Comparison of ENCODE assay signal across 1 cellular context in the genomic region with DNA sequence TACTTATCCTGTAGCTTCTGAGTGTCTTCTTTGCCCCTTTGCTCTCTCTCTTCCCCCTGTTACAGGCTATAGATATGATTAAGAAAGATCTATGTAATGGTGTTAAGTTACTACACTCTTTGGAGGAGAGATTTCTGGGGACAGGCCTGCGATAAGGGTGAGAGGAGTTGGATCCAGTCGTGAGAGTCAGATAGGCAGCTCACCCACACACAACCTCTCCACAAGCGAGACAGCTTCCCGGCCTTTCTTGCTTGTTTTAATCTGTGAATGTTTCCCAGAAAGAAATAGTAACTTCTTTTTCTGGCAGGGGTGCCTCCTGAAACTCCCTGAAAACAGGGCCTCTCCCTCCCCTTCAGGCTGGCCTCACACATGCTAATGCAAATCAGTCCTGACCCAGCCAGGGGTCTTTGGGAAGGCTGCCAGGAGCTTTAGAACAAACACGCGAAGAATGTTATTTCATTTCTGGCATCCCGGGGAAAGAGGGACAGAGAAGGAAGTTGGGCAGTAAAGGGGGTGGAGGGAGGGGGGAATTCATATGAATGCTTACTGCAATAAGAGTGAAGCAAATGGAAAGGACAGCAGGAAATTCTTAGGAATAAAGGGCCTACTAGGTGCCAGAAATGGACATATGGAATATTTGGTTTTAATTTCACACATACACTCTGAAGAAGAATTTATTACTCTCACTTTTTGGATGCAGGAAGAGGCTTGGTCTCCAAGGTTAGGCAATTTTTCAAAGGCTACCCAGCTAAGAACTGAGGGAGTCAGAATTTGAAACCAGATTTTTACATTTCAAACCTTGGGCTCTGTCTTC.
TF ChIP-seq lines count a peak whose summit lies in the region.

No MANE protein-coding gene starts in this region.

TF ChIP-seq in K562, 482 proteins besides CTCF, POLR2A, EP300 and RAD21 (continued from another document and continues in another):
- TF ChIP-seq, protein P1, sequence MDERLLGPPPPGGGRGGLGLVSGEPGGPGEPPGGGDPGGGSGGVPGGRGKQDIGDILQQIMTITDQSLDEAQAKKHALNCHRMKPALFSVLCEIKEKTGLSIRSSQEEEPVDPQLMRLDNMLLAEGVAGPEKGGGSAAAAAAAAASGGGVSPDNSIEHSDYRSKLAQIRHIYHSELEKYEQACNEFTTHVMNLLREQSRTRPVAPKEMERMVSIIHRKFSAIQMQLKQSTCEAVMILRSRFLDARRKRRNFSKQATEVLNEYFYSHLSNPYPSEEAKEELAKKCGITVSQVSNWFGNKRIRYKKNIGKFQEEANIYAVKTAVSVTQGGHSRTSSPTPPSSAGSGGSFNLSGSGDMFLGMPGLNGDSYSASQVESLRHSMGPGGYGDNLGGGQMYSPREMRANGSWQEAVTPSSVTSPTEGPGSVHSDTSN (CRISPR knock-in tag; IDR thresholded peaks at IDR 0.05; ENCODE audit: low read depth), result no peak
- TF ChIP-seq, protein P1 (tag; conservative IDR thresholded peaks at IDR 0.05; ENCODE audit: low read depth), result no peak
- TF ChIP-seq JUND (IDR thresholded peaks at IDR 0.05; ENCODE audit: borderline replicate concordance, low read depth, low read length), result peak; percentile 62; the same call in 1 of the 2 replicates
- peak; percentile 83; the same call in 1 of the 3 replicates for TF ChIP-seq JUND (tag; IDR thresholded peaks at IDR 0.05; ENCODE audit: borderline replicate concordance, low read depth, low read length)
- TF ChIP-seq, protein P2, sequence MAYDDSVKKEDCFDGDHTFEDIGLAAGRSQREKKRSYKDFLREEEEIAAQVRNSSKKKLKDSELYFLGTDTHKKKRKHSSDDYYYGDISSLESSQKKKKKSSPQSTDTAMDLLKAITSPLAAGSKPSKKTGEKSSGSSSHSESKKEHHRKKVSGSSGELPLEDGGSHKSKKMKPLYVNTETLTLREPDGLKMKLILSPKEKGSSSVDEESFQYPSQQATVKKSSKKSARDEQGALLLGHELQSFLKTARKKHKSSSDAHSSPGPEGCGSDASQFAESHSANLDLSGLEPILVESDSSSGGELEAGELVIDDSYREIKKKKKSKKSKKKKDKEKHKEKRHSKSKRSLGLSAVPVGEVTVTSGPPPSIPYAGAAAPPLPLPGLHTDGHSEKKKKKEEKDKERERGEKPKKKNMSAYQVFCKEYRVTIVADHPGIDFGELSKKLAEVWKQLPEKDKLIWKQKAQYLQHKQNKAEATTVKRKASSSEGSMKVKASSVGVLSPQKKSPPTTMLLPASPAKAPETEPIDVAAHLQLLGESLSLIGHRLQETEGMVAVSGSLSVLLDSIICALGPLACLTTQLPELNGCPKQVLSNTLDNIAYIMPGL (CRISPR knock-in tag; IDR thresholded peaks at IDR 0.05), result no peak
- TF ChIP-seq HCFC1 (IDR thresholded peaks at IDR 0.05; ENCODE audit: low read depth, low read length), result no peak
- no peak for TF ChIP-seq NR1H2 (CRISPR knock-in tag; IDR thresholded peaks at IDR 0.05)
- TF ChIP-seq, protein P3, sequence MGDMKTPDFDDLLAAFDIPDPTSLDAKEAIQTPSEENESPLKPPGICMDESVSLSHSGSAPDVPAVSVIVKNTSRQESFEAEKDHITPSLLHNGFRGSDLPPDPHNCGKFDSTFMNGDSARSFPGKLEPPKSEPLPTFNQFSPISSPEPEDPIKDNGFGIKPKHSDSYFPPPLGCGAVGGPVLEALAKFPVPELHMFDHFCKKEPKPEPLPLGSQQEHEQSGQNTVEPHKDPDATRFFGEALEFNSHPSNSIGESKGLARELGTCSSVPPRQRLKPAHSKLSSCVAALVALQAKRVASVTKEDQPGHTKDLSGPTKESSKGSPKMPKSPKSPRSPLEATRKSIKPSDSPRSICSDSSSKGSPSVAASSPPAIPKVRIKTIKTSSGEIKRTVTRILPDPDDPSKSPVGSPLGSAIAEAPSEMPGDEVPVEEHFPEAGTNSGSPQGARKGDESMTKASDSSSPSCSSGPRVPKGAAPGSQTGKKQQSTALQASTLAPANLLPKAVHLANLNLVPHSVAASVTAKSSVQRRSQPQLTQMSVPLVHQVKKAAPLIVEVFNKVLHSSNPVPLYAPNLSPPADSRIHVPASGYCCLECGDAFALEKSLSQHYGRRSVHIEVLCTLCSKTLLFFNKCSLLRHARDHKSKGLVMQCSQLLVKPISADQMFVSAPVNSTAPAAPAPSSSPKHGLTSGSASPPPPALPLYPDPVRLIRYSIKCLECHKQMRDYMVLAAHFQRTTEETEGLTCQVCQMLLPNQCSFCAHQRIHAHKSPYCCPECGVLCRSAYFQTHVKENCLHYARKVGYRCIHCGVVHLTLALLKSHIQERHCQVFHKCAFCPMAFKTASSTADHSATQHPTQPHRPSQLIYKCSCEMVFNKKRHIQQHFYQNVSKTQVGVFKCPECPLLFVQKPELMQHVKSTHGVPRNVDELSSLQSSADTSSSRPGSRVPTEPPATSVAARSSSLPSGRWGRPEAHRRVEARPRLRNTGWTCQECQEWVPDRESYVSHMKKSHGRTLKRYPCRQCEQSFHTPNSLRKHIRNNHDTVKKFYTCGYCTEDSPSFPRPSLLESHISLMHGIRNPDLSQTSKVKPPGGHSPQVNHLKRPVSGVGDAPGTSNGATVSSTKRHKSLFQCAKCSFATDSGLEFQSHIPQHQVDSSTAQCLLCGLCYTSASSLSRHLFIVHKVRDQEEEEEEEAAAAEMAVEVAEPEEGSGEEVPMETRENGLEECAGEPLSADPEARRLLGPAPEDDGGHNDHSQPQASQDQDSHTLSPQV (IDR thresholded peaks at IDR 0.05), result peak; percentile 73
- no peak for TF ChIP-seq DNMT1 (IDR thresholded peaks at IDR 0.05)
- TF ChIP-seq HEY1 (CRISPR knock-in tag; IDR thresholded peaks at IDR 0.05; ENCODE audit: borderline replicate concordance), result no peak
- no peak for TF ChIP-seq GABPB1 (CRISPR knock-in tag; IDR thresholded peaks at IDR 0.05)
- peak; percentile 76 for TF ChIP-seq SMARCE1 (IDR thresholded peaks at IDR 0.05)
- TF ChIP-seq, protein P4, sequence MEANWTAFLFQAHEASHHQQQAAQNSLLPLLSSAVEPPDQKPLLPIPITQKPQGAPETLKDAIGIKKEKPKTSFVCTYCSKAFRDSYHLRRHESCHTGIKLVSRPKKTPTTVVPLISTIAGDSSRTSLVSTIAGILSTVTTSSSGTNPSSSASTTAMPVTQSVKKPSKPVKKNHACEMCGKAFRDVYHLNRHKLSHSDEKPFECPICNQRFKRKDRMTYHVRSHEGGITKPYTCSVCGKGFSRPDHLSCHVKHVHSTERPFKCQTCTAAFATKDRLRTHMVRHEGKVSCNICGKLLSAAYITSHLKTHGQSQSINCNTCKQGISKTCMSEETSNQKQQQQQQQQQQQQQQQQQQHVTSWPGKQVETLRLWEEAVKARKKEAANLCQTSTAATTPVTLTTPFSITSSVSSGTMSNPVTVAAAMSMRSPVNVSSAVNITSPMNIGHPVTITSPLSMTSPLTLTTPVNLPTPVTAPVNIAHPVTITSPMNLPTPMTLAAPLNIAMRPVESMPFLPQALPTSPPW (CRISPR knock-in tag; IDR thresholded peaks at IDR 0.05), result peak; percentile 53
- peak; percentile 50 for TF ChIP-seq CXXC5 (CRISPR knock-in tag; IDR thresholded peaks at IDR 0.05)
- TF ChIP-seq ZNF589 (CRISPR knock-in tag; IDR thresholded peaks at IDR 0.05; ENCODE audit: low read depth), result no peak
- TF ChIP-seq, protein P5, sequence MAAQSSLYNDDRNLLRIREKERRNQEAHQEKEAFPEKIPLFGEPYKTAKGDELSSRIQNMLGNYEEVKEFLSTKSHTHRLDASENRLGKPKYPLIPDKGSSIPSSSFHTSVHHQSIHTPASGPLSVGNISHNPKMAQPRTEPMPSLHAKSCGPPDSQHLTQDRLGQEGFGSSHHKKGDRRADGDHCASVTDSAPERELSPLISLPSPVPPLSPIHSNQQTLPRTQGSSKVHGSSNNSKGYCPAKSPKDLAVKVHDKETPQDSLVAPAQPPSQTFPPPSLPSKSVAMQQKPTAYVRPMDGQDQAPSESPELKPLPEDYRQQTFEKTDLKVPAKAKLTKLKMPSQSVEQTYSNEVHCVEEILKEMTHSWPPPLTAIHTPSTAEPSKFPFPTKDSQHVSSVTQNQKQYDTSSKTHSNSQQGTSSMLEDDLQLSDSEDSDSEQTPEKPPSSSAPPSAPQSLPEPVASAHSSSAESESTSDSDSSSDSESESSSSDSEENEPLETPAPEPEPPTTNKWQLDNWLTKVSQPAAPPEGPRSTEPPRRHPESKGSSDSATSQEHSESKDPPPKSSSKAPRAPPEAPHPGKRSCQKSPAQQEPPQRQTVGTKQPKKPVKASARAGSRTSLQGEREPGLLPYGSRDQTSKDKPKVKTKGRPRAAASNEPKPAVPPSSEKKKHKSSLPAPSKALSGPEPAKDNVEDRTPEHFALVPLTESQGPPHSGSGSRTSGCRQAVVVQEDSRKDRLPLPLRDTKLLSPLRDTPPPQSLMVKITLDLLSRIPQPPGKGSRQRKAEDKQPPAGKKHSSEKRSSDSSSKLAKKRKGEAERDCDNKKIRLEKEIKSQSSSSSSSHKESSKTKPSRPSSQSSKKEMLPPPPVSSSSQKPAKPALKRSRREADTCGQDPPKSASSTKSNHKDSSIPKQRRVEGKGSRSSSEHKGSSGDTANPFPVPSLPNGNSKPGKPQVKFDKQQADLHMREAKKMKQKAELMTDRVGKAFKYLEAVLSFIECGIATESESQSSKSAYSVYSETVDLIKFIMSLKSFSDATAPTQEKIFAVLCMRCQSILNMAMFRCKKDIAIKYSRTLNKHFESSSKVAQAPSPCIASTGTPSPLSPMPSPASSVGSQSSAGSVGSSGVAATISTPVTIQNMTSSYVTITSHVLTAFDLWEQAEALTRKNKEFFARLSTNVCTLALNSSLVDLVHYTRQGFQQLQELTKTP (IDR thresholded peaks at IDR 0.05; ENCODE audit: low read depth in 1 of 2, partially characterized antibody in 2 of 2), result no peak
- TF ChIP-seq SMAD4 (CRISPR knock-in tag; conservative IDR thresholded peaks at IDR 0.05), result peak; percentile 60
- TF ChIP-seq CREBBP (IDR thresholded peaks at IDR 0.05; ENCODE audit: low read depth, low read length), result no peak
- TF ChIP-seq TCF7 (IDR thresholded peaks at IDR 0.05; ENCODE audit: borderline replicate concordance), result no peak
- TF ChIP-seq, protein P6, sequence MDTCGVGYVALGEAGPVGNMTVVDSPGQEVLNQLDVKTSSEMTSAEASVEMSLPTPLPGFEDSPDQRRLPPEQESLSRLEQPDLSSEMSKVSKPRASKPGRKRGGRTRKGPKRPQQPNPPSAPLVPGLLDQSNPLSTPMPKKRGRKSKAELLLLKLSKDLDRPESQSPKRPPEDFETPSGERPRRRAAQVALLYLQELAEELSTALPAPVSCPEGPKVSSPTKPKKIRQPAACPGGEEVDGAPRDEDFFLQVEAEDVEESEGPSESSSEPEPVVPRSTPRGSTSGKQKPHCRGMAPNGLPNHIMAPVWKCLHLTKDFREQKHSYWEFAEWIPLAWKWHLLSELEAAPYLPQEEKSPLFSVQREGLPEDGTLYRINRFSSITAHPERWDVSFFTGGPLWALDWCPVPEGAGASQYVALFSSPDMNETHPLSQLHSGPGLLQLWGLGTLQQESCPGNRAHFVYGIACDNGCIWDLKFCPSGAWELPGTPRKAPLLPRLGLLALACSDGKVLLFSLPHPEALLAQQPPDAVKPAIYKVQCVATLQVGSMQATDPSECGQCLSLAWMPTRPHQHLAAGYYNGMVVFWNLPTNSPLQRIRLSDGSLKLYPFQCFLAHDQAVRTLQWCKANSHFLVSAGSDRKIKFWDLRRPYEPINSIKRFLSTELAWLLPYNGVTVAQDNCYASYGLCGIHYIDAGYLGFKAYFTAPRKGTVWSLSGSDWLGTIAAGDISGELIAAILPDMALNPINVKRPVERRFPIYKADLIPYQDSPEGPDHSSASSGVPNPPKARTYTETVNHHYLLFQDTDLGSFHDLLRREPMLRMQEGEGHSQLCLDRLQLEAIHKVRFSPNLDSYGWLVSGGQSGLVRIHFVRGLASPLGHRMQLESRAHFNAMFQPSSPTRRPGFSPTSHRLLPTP (IDR thresholded peaks at IDR 0.05; ENCODE audit: borderline replicate concordance, extremely low read depth, insufficient read length), result no peak
- TF ChIP-seq, protein P7, sequence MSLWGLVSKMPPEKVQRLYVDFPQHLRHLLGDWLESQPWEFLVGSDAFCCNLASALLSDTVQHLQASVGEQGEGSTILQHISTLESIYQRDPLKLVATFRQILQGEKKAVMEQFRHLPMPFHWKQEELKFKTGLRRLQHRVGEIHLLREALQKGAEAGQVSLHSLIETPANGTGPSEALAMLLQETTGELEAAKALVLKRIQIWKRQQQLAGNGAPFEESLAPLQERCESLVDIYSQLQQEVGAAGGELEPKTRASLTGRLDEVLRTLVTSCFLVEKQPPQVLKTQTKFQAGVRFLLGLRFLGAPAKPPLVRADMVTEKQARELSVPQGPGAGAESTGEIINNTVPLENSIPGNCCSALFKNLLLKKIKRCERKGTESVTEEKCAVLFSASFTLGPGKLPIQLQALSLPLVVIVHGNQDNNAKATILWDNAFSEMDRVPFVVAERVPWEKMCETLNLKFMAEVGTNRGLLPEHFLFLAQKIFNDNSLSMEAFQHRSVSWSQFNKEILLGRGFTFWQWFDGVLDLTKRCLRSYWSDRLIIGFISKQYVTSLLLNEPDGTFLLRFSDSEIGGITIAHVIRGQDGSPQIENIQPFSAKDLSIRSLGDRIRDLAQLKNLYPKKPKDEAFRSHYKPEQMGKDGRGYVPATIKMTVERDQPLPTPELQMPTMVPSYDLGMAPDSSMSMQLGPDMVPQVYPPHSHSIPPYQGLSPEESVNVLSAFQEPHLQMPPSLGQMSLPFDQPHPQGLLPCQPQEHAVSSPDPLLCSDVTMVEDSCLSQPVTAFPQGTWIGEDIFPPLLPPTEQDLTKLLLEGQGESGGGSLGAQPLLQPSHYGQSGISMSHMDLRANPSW (CRISPR knock-in tag; IDR thresholded peaks at IDR 0.05), result no peak
- TF ChIP-seq, protein P8, sequence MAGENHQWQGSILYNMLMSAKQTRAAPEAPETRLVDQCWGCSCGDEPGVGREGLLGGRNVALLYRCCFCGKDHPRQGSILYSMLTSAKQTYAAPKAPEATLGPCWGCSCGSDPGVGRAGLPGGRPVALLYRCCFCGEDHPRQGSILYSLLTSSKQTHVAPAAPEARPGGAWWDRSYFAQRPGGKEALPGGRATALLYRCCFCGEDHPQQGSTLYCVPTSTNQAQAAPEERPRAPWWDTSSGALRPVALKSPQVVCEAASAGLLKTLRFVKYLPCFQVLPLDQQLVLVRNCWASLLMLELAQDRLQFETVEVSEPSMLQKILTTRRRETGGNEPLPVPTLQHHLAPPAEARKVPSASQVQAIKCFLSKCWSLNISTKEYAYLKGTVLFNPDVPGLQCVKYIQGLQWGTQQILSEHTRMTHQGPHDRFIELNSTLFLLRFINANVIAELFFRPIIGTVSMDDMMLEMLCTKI (IDR thresholded peaks at IDR 0.05; ENCODE audit: partially characterized antibody), result no peak
- no peak for TF ChIP-seq GABPB2 (CRISPR knock-in tag; conservative IDR thresholded peaks at IDR 0.05)
- no peak for TF ChIP-seq RNF2 (IDR thresholded peaks at IDR 0.05)
- peak; percentile 85 for TF ChIP-seq SMARCA4 (IDR thresholded peaks at IDR 0.05)
- TF ChIP-seq SP1 (CRISPR knock-in tag; IDR thresholded peaks at IDR 0.05), result no peak
- no peak for TF ChIP-seq BRF1 (IDR thresholded peaks at IDR 0.05; ENCODE audit: borderline replicate concordance, extremely low read depth, insufficient read length)
